In the genomic region with DNA sequence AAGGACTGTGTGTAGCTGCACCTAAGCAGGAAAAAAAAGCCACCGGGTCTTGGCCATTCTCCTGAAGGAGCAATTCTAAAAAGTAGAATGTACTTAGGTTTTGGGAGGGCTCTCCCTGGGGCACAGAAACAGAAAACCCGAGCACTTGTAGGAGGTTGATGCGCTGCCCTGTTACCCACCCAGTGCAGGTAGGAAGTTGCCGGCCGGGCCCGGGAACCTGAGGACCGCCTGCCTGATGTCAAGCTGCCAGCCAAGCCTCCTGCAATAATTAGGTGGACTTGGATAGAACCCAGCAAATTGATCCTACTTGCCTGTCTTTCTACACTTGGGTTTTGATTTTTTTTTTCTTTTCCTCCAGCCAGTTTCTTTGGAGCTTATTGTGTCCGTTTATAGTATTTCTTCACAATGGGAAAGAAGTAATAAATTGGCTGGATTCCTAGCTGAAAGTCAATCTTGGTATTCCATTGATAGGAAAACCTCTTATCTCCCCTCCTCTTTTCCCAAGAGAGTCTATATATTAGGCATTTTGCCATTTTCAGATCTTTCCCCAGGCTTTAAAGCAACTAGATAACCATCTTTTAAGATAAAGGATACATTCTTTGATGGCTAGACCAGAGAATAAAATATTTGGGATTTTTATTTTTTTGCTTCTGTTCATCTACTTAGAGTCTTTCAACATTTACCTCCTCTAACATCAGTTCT, we compare ENCODE assay signal across 26 cellular contexts.
DNase-seq lines count a peak whose midpoint lies in the region; ATAC-seq and TF ChIP-seq lines count a peak whose summit lies in the region.
"Had no signal": no experiment of that assay in that cellular context is flagged by ENCODE, and none has a peak within 500 bp of the region (broad histone marks: within the 10 kb centered on the region; RNA-seq: fewer than 3 reads in every experiment).

No MANE protein-coding gene starts in this region.

- H3K27me3 ChIP-seq in foreskin keratinocyte: no peaks in the 10 kb centered on the region
- H3K27me3 ChIP-seq: right lobe of liver had no signal

- CTCF ChIA-PET in activated CD8-positive, alpha-beta memory T cell treated with anti-CD3 and anti-CD28 coated beads, Interleukin-2, amount 10 ng/mL, durations not matched to agents 7 days and 5 days (lab: Charles Lee): no interaction called here

- peaks cover 13% of the 10 kb centered on the region for H3K4me1 ChIP-seq in foreskin keratinocyte
- H3K4me1 ChIP-seq: Caco-2, right lobe of liver had no signal

- no peak overlapping the region for H3K4me3 Mint-ChIP-seq in activated CD8-positive, alpha-beta memory T cell treated with anti-CD3 and anti-CD28 coated beads, Interleukin-2, amount 10 ng/mL, durations not matched to agents 7 days and 5 days
- H3K4me3 Mint-ChIP-seq: activated CD4-positive, alpha-beta memory T cell treated with anti-CD3 and anti-CD28 coated beads, Interleukin-2, amount 10 ng/mL, durations not matched to agents 7 days and 5 days; activated T-helper 1 cell treated with anti-CD3 and anti-CD28 coated beads, Interleukin-12 subunit alpha, Interleukin-12 subunit beta, Interleukin-2, Interleukin-4 antibody, amounts not matched to agents 30 ng/mL and 10 ng/mL and 1 ng/mL, durations not matched to agents 14 hours and 24 hours and 36 hours; stimulated activated naive CD8-positive, alpha-beta T cell treated with anti-CD3 and anti-CD28 coated beads, Interleukin-15, amount 100 ng/mL, for 72 hours had no signal

- intact Hi-C loops in Right ventricle myocardium inferior (cut with DNase I) (no loop called here), left cardiac atrium (cut with DNase I) (no loop called here)

- H3K27ac ChIP-seq in foreskin keratinocyte: peak overlapping the region; percentile 85
- H3K27ac ChIP-seq: HL-60, right lobe of liver, thoracic aorta had no signal

- no peak for TF ChIP-seq CTCF in foreskin keratinocyte (conservative IDR thresholded peaks at IDR 0.05)

- no peak overlapping the region for H3K27ac Mint-ChIP-seq in activated CD8-positive, alpha-beta memory T cell treated with anti-CD3 and anti-CD28 coated beads, Interleukin-2, amount 10 ng/mL, durations not matched to agents 7 days and 5 days
- H3K27ac Mint-ChIP-seq: activated CD4-positive, alpha-beta memory T cell treated with anti-CD3 and anti-CD28 coated beads, Interleukin-2, amount 10 ng/mL, durations not matched to agents 7 days and 5 days; activated T-helper 1 cell treated with anti-CD3 and anti-CD28 coated beads, Interleukin-12 subunit alpha, Interleukin-12 subunit beta, Interleukin-2, Interleukin-4 antibody, amounts not matched to agents 30 ng/mL and 10 ng/mL and 1 ng/mL, durations not matched to agents 14 hours and 24 hours and 36 hours; stimulated activated naive CD8-positive, alpha-beta T cell treated with anti-CD3 and anti-CD28 coated beads, Interleukin-15, amount 100 ng/mL, for 72 hours had no signal

- no peaks in the 10 kb centered on the region for H3K9me3 Mint-ChIP-seq in activated CD8-positive, alpha-beta memory T cell treated with anti-CD3 and anti-CD28 coated beads, Interleukin-2, amount 10 ng/mL, durations not matched to agents 7 days and 5 days (ENCODE audit: low read depth)
- H3K9me3 Mint-ChIP-seq: activated CD4-positive, alpha-beta memory T cell treated with anti-CD3 and anti-CD28 coated beads, Interleukin-2, amount 10 ng/mL, durations not matched to agents 7 days and 5 days; activated T-helper 1 cell treated with anti-CD3 and anti-CD28 coated beads, Interleukin-12 subunit alpha, Interleukin-12 subunit beta, Interleukin-2, Interleukin-4 antibody, amounts not matched to agents 30 ng/mL and 10 ng/mL and 1 ng/mL, durations not matched to agents 14 hours and 24 hours and 36 hours; stimulated activated naive CD8-positive, alpha-beta T cell treated with anti-CD3 and anti-CD28 coated beads, Interleukin-15, amount 100 ng/mL, for 72 hours had no signal

- DNase-seq in Right ventricle myocardium inferior (ENCODE audit: missing footprints): peak; percentile 39
- no peak for DNase-seq in left cardiac atrium
- peak; percentile 53 for DNase-seq in NCI-H69 (lab: John Stamatoyannopoulos, UW)
- no peak for DNase-seq in foreskin keratinocyte
- DNase-seq in activated naive CD4-positive, alpha-beta T cell treated with Interleukin-2 at 50 U/mL for 16 hours: no peak
- DNase-seq in activated CD8-positive, alpha-beta memory T cell treated with anti-CD3 and anti-CD28 coated beads, Interleukin-2, amount 10 ng/mL, durations not matched to agents 7 days and 5 days: no peak
- no peak for DNase-seq in T1000 (lab: John Stamatoyannopoulos, UW)
- DNase-seq: activated CD4-positive, alpha-beta memory T cell treated with anti-CD3 and anti-CD28 coated beads, Interleukin-2, amount 10 ng/mL, durations not matched to agents 7 days and 5 days; activated CD4-positive, CD25-positive, alpha-beta regulatory T cell treated with anti-CD3 and anti-CD28 coated beads, Interleukin-2, amount 50 U/mL, for 72 hours; activated CD8-positive, alpha-beta memory T cell treated with anti-CD3 and anti-CD28 coated beads, Interleukin-2, amount 50 U/mL, for 48 hours; activated naive CD4-positive, alpha-beta T cell treated with anti-CD3 and anti-CD28 coated beads, Interleukin-2, amount 50 U/mL, for 16 hours; Caco-2; DND-41; GF-D8; islet precursor cell; KG1; NCI-H1436; PC-3; right lobe of liver; stimulated activated CD8-positive, alpha-beta memory T cell treated with anti-CD3 and anti-CD28 coated beads, Interleukin-4, amount 100 ng/mL, for 48 hours; stimulated activated naive CD8-positive, alpha-beta T cell treated with anti-CD3 and anti-CD28 coated beads, Interleukin-15, amount 100 ng/mL, for 72 hours; T-helper 2 cell had no signal

- H3K36me3 Mint-ChIP-seq in activated CD8-positive, alpha-beta memory T cell treated with anti-CD3 and anti-CD28 coated beads, Interleukin-2, amount 10 ng/mL, durations not matched to agents 7 days and 5 days: no peaks in the 10 kb centered on the region

- peaks cover 2% of the 10 kb centered on the region for H3K27me3 Mint-ChIP-seq in activated CD8-positive, alpha-beta memory T cell treated with anti-CD3 and anti-CD28 coated beads, Interleukin-2, amount 10 ng/mL, durations not matched to agents 7 days and 5 days
- H3K27me3 Mint-ChIP-seq: stimulated activated naive CD8-positive, alpha-beta T cell treated with anti-CD3 and anti-CD28 coated beads, Interleukin-15, amount 100 ng/mL, for 72 hours had no signal

- ATAC-seq in Right ventricle myocardium inferior (no peak), left cardiac atrium (no peak), foreskin keratinocyte (no peak)
- no peak for ATAC-seq in activated CD8-positive, alpha-beta memory T cell treated with anti-CD3 and anti-CD28 coated beads, Interleukin-2, amount 10 ng/mL, durations not matched to agents 7 days and 5 days
- ATAC-seq: HCT116; PC-3; stimulated activated naive CD8-positive, alpha-beta T cell treated with anti-CD3 and anti-CD28 coated beads, Interleukin-15, amount 100 ng/mL, for 72 hours had no signal

- H3K4me1 Mint-ChIP-seq in activated CD8-positive, alpha-beta memory T cell treated with anti-CD3 and anti-CD28 coated beads, Interleukin-2, amount 10 ng/mL, durations not matched to agents 7 days and 5 days: peaks cover 3% of the 10 kb centered on the region

Comparison
In these comparisons a context has a peak if more than half of its experiments do, and no peak if none do; other contexts are left out.
1. DNase-seq: peak in Right ventricle myocardium inferior (single experiment) and NCI-H69 (single experiment); none in left cardiac atrium (single experiment), foreskin keratinocyte (0 of 2), activated naive CD4-positive, alpha-beta T cell treated with Interleukin-2 at 50 U/mL for 16 hours (single experiment), activated CD8-positive, alpha-beta memory T cell treated with anti-CD3 and anti-CD28 coated beads, Interleukin-2, amount 10 ng/mL, durations not matched to agents 7 days and 5 days (single experiment) and T1000 (single experiment).